20 cellular contexts compared by ENCODE assay signal in the genomic region with DNA sequence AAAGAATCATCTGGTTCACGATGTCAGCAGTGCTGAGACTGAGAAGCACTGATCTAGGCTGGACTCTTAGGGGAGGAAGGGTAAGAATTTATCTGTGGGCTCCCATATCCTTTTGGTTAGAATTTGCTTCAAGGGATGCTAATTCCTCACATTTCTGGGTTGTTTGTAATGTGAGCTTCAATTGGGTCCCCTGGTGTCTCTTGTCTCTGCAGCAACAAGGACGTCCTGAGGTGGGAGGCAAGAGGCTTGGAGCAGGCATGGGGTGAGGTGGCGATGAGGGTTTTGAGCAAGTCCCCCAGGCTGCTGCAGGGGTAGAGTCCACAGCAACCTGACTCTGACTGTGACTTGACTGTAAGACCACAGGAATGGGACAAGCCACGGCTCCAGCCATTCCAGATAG.
"Had no signal": no experiment of that assay in that cellular context is flagged by ENCODE, and none has a peak within 500 bp of the region (broad histone marks: within the 10 kb centered on the region; RNA-seq: fewer than 3 reads in every experiment).

No MANE protein-coding gene starts in this region.

- H3K9me3 ChIP-seq: thoracic aorta had no signal

- H3K79me2 ChIP-seq: parathyroid adenoma had no signal

- H3K27ac ChIP-seq: dorsolateral prefrontal cortex, heart left ventricle, parathyroid adenoma, skin epidermis, stomach, thoracic aorta, transverse colon had no signal

- DNase-seq: cortex of kidney; dorsolateral prefrontal cortex; effector CD8-positive, alpha-beta T cell; heart left ventricle; hippocampal formation; left colon; midbrain; stimulated activated CD4-positive, alpha-beta T cell treated with anti-CD3 and anti-CD28 coated beads, Interleukin-2, amount 100 ng/mL, for 24 hours; stimulated activated CD4-positive, alpha-beta T cell treated with anti-CD3 and anti-CD28 coated beads, Interleukin-4, amount 100 ng/mL, for 4 hours; stimulated activated naive CD4-positive, alpha-beta T cell; stomach; substantia nigra; transverse colon had no signal

- H3K9ac ChIP-seq: parathyroid adenoma had no signal

- H3K4me3 ChIP-seq: dorsolateral prefrontal cortex, heart left ventricle, skin epidermis, stomach, thoracic aorta, transverse colon had no signal

- ATAC-seq: esophagus mucosa, heart left ventricle, left colon, sciatic nerve had no signal

- H3K4me1 Mint-ChIP-seq: central memory CD8-positive, alpha-beta T cell had no signal

- H3K36me3 ChIP-seq: heart left ventricle, stomach, thoracic aorta, transverse colon had no signal

- H3K4me1 ChIP-seq: heart left ventricle, parathyroid adenoma, stomach, transverse colon had no signal

- H3K27ac Mint-ChIP-seq: natural killer cell treated with Interleukin-12 subunit alpha and Interleukin-12 subunit beta and Interleukin-15 and Interleukin-18, amount 100 ng/mL, for 72 hours had no signal

- H3K4me3 Mint-ChIP-seq: central memory CD8-positive, alpha-beta T cell; natural killer cell treated with Interleukin-12 subunit alpha and Interleukin-12 subunit beta and Interleukin-15 and Interleukin-18, amount 100 ng/mL, for 72 hours had no signal
